Comparison of ENCODE assay signal across 24 cellular contexts in genomic region chr11:69294621-69295078, GRCh38. TPM values are rescaled to one million over a fixed set of nuclear protein-coding genes. Genes with fewer than 3 reads are reported as not detected.
DNase-seq lines count a peak whose midpoint lies in the region; ATAC-seq, FAIRE-seq and TF ChIP-seq lines count a peak whose summit lies in the region.
"Had no signal": no experiment of that assay in that cellular context is flagged by ENCODE, and none has a peak within 500 bp of the region (broad histone marks: within the 10 kb centered on the region; RNA-seq: fewer than 3 reads in every experiment).

No MANE protein-coding gene starts in this region.

- H2AFZ ChIP-seq in K562 (ENCODE audit: low read depth, low read length) = peak overlapping the region; percentile 73

- peaks cover 46 to 64% of the 10 kb centered on the region in 2 experiments for H3K4me1 ChIP-seq in K562 (replicated peaks in 1 of 2; ENCODE audit: control insufficient read depth in 2 of 2, insufficient read depth in 2 of 2, low read length in 2 of 2)

- H3K36me3 Mint-ChIP-seq in activated CD4-positive, alpha-beta T cell treated with anti-CD3 and anti-CD28 coated beads, Interleukin-2, amount 10 ng/mL, durations not matched to agents 24 days and 14 days (ENCODE audit: low read depth) = peaks cover 1% of the 10 kb centered on the region
- H3K36me3 Mint-ChIP-seq in progenitor cell of endocrine pancreas (ENCODE audit: insufficient read depth) = no peaks in the 10 kb centered on the region
- H3K36me3 Mint-ChIP-seq in activated T-helper 1 cell treated with anti-CD3 and anti-CD28 coated beads, Interleukin-12 subunit alpha, Interleukin-12 subunit beta, Interleukin-2, Interleukin-4 antibody, amounts not matched to agents 30 ng/mL and 10 ng/mL and 1 ng/mL, durations not matched to agents 14 hours and 24 hours and 36 hours (ENCODE audit: low read depth) = peaks cover 4% of the 10 kb centered on the region
- H3K36me3 Mint-ChIP-seq: mesothelial cell of epicardium had no signal

- BruUV-seq in K562 (replicated peaks; lab: Mats Ljungman, UMichigan) = no TSS peak

- no peaks in the 10 kb centered on the region for H3K9me1 ChIP-seq in K562 (ENCODE audit: control insufficient read depth, insufficient read depth, low read length)

- intact Hi-C loops in activated CD4-positive, alpha-beta T cell treated with anti-CD3 and anti-CD28 coated beads, Interleukin-2, amount 10 ng/mL, durations not matched to agents 24 days and 14 days (cut with micrococcal nuclease) = loop anchor here (5.0 kb wide), 2 partner anchors 58 to 452 kb away; partner anchors contain the start of gene CPT1A
- intact Hi-C loops in K562 (cut with micrococcal nuclease) = loop anchor here (2.0 to 10.0 kb wide), 5 partner anchors 70 to 160 kb away; no protein-coding TSS in a partner anchor
- intact Hi-C loops in activated T-helper 1 cell treated with anti-CD3 and anti-CD28 coated beads, Interleukin-12 subunit alpha, Interleukin-12 subunit beta, Interleukin-2, Interleukin-4 antibody, amounts not matched to agents 30 ng/mL and 10 ng/mL and 1 ng/mL, durations not matched to agents 14 hours and 24 hours and 36 hours (cut with micrococcal nuclease) = loop anchor here (5.0 kb wide), 2 partner anchors 58 to 192 kb away; no protein-coding TSS in a partner anchor

- peaks cover 45% of the 10 kb centered on the region for H3K4me1 Mint-ChIP-seq in activated CD4-positive, alpha-beta T cell treated with anti-CD3 and anti-CD28 coated beads, Interleukin-2, amount 10 ng/mL, durations not matched to agents 24 days and 14 days
- peaks cover 15% of the 10 kb centered on the region for H3K4me1 Mint-ChIP-seq in progenitor cell of endocrine pancreas (ENCODE audit: low read depth)
- peaks cover 41% of the 10 kb centered on the region for H3K4me1 Mint-ChIP-seq in activated T-helper 1 cell treated with anti-CD3 and anti-CD28 coated beads, Interleukin-12 subunit alpha, Interleukin-12 subunit beta, Interleukin-2, Interleukin-4 antibody, amounts not matched to agents 30 ng/mL and 10 ng/mL and 1 ng/mL, durations not matched to agents 14 hours and 24 hours and 36 hours (ENCODE audit: low read depth)

- 5% methylated on average over 8 of the region's 8 CpGs for WGBS in K562 (ENCODE audit: insufficient coverage, low coverage, missing lambda C conversion rate)

- peaks cover 5% of the 10 kb centered on the region for H3K27me3 Mint-ChIP-seq in activated CD4-positive, alpha-beta T cell treated with anti-CD3 and anti-CD28 coated beads, Interleukin-2, amount 10 ng/mL, durations not matched to agents 24 days and 14 days
- peaks cover 6% of the 10 kb centered on the region for H3K27me3 Mint-ChIP-seq in progenitor cell of endocrine pancreas
- peaks cover 6% of the 10 kb centered on the region for H3K27me3 Mint-ChIP-seq in activated T-helper 1 cell treated with anti-CD3 and anti-CD28 coated beads, Interleukin-12 subunit alpha, Interleukin-12 subunit beta, Interleukin-2, Interleukin-4 antibody, amounts not matched to agents 30 ng/mL and 10 ng/mL and 1 ng/mL, durations not matched to agents 14 hours and 24 hours and 36 hours (ENCODE audit: insufficient read depth)
- H3K27me3 Mint-ChIP-seq: activated B cell treated with CpG ODN at 0.5 μM for 24 hours; stimulated activated naive CD8-positive, alpha-beta T cell treated with anti-CD3 and anti-CD28 coated beads, Interleukin-15, Interleukin-2, amounts not matched to agents 100 ng/mL and 50 ng/mL, for 24 hours; T-helper 17 cell had no signal

- no peaks in the 10 kb centered on the region; the same call in 1 of the 2 replicates for H4K20me1 ChIP-seq in K562 (replicated peaks; ENCODE audit: control insufficient read depth, insufficient read depth, low read length)

- H3K4me2 ChIP-seq in K562 (ENCODE audit: insufficient read depth, low read length) = peak overlapping the region; percentile 97

- no peak for DNase-seq in activated CD4-positive, alpha-beta T cell treated with anti-CD3 and anti-CD28 coated beads, Interleukin-2, amount 10 ng/mL, durations not matched to agents 24 days and 14 days
- no peak for DNase-seq in activated CD4-positive, alpha-beta T cell treated with anti-CD3 and anti-CD28 coated beads for 1 hour
- DNase-seq in K562 (ENCODE audit: extremely low read depth in 1 of 4, low spot score in 3 of 4) = no peak
- no peak for DNase-seq in progenitor cell of endocrine pancreas (ENCODE audit: low spot score, unreplicated experiment)
- DNase-seq in germinal center (ENCODE audit: low spot score) = no peak
- DNase-seq in activated T-helper 1 cell treated with anti-CD3 and anti-CD28 coated beads, Interleukin-12 subunit alpha, Interleukin-12 subunit beta, Interleukin-2, Interleukin-4 antibody, amounts not matched to agents 30 ng/mL and 10 ng/mL and 1 ng/mL, durations not matched to agents 14 hours and 24 hours and 36 hours (ENCODE audit: low spot score) = no peak
- DNase-seq: activated B cell treated with CpG ODN at 0.5 μM for 24 hours, C1 segment of cervical spinal cord, NCI-H2029 treated with DMSO at 0.1 percent for 48 hours, NCI-H510A, psoas muscle, SHP77 treated with DMSO at 0.1 percent for 48 hours, T-helper 17 cell had no signal

- ATAC-seq in K562 (peak; percentile 9), GM21515 (IDR thresholded peaks at IDR 0.05; ENCODE audit: unreplicated experiment) (no peak)
- ATAC-seq: gastroesophageal sphincter, psoas muscle, T-helper 17 cell had no signal

- no peaks in the 10 kb centered on the region; the same call in 1 of the 2 replicates for H3K9me3 ChIP-seq in K562 (replicated peaks; ENCODE audit: control insufficient read depth, insufficient read depth, low read depth, low read length)
- H3K9me3 ChIP-seq: adrenal gland, gastroesophageal sphincter, psoas muscle, upper lobe of left lung had no signal

- peak overlapping the region; percentile 81 to 95 for H3K9ac ChIP-seq in K562 (ENCODE audit: insufficient read depth in 1 of 2, low read depth in 2 of 2, low read length in 2 of 2)

- H3K27me3 ChIP-seq in K562 (ENCODE audit: control insufficient read depth in 2 of 2, insufficient read depth in 2 of 2, low read length in 2 of 2) = peaks cover 0 to 3% of the 10 kb centered on the region in 2 experiments; a peak in 1 of 5 replicates
- H3K27me3 ChIP-seq: adrenal gland, upper lobe of left lung had no signal

- TF ChIP-seq RAD21 in Ishikawa (IDR thresholded peaks at IDR 0.05; ENCODE audit: low read depth) (no peak), K562 (CRISPR knock-in tag; conservative IDR thresholded peaks at IDR 0.05 in 1 of 2, IDR thresholded peaks at IDR 0.05 in 1 of 2) (no peak)

- FAIRE-seq in K562 (lab: Jason Lieb, UNC) = no peak
- FAIRE-seq: bronchial epithelial cell had no signal

- no peak for TF ChIP-seq EP300 in Ishikawa (IDR thresholded peaks at IDR 0.05; ENCODE audit: borderline replicate concordance)
- TF ChIP-seq EP300 in K562 (IDR thresholded peaks at IDR 0.05; ENCODE audit: low read length) = no peak

- no peak for TF ChIP-seq POLR2A in K562 (conservative IDR thresholded peaks at IDR 0.05)

- POLR2A ChIA-PET in K562 (lab: Yijun Ruan, JAX) = interaction anchor here (0.5 to 1.3 kb wide), 8 partner anchors 49 to 381 kb away, joined by 3 to 5 read pairs (median 4); partner anchors contain the start of gene LTO1

- TF ChIP-seq CTCF in K562 (IDR thresholded peaks at IDR 0.05 in 2 of 3, conservative IDR thresholded peaks at IDR 0.05 in 1 of 3; ENCODE audit: insufficient read depth in 2 of 3, low read depth in 1 of 3, low read length in 3 of 3) = no peak
- no peak for TF ChIP-seq CTCF in progenitor cell of endocrine pancreas (IDR thresholded peaks at IDR 0.05; ENCODE audit: unreplicated experiment)

- peak overlapping the region; percentile 69 for H3K4me3 ChIP-seq in K562
- H3K4me3 ChIP-seq: adrenal gland, gastroesophageal sphincter, psoas muscle, upper lobe of left lung had no signal

- in situ Hi-C loops in K562 (cut with MboI) = loop anchor here (5.0 kb wide), 1 partner anchor 348 kb away; the partner anchor contains the start of gene CCND1

- H3K79me2 ChIP-seq in K562 (ENCODE audit: control insufficient read depth, insufficient read depth, low read length) = peaks cover 56% of the 10 kb centered on the region

- H3K27ac ChIP-seq in K562 (ENCODE audit: extremely low read depth, low read depth, low read length) = peak overlapping the region; percentile 94
- H3K27ac ChIP-seq: adrenal gland, gastroesophageal sphincter, HL-60, psoas muscle, upper lobe of left lung had no signal

- H3K9me3 Mint-ChIP-seq in activated CD4-positive, alpha-beta T cell treated with anti-CD3 and anti-CD28 coated beads, Interleukin-2, amount 10 ng/mL, durations not matched to agents 24 days and 14 days = peaks cover 4% of the 10 kb centered on the region
- H3K9me3 Mint-ChIP-seq in progenitor cell of endocrine pancreas (ENCODE audit: low read depth) = no peaks in the 10 kb centered on the region
- H3K9me3 Mint-ChIP-seq in activated T-helper 1 cell treated with anti-CD3 and anti-CD28 coated beads, Interleukin-12 subunit alpha, Interleukin-12 subunit beta, Interleukin-2, Interleukin-4 antibody, amounts not matched to agents 30 ng/mL and 10 ng/mL and 1 ng/mL, durations not matched to agents 14 hours and 24 hours and 36 hours = peaks cover 3% of the 10 kb centered on the region
- H3K9me3 Mint-ChIP-seq: activated B cell treated with CpG ODN at 0.5 μM for 24 hours; mesothelial cell of epicardium; stimulated activated naive CD8-positive, alpha-beta T cell treated with anti-CD3 and anti-CD28 coated beads, Interleukin-15, Interleukin-2, amounts not matched to agents 100 ng/mL and 50 ng/mL, for 24 hours had no signal

- H3K4me3 Mint-ChIP-seq in activated CD4-positive, alpha-beta T cell treated with anti-CD3 and anti-CD28 coated beads, Interleukin-2, amount 10 ng/mL, durations not matched to agents 24 days and 14 days = no peak overlapping the region
- no peak overlapping the region for H3K4me3 Mint-ChIP-seq in progenitor cell of endocrine pancreas (ENCODE audit: low read depth)
- H3K4me3 Mint-ChIP-seq in activated T-helper 1 cell treated with anti-CD3 and anti-CD28 coated beads, Interleukin-12 subunit alpha, Interleukin-12 subunit beta, Interleukin-2, Interleukin-4 antibody, amounts not matched to agents 30 ng/mL and 10 ng/mL and 1 ng/mL, durations not matched to agents 14 hours and 24 hours and 36 hours = no peak overlapping the region
- H3K4me3 Mint-ChIP-seq: mesothelial cell of epicardium; stimulated activated naive CD8-positive, alpha-beta T cell treated with anti-CD3 and anti-CD28 coated beads, Interleukin-15, Interleukin-2, amounts not matched to agents 100 ng/mL and 50 ng/mL, for 24 hours had no signal

- CTCF ChIA-PET in K562 (lab: Yijun Ruan, JAX; ENCODE audit: low intra/inter-chr PET ratio) = no interaction called here

- peak overlapping the region; percentile 38 for H3K27ac Mint-ChIP-seq in activated CD4-positive, alpha-beta T cell treated with anti-CD3 and anti-CD28 coated beads, Interleukin-2, amount 10 ng/mL, durations not matched to agents 24 days and 14 days
- H3K27ac Mint-ChIP-seq in progenitor cell of endocrine pancreas = peak overlapping the region; percentile 15
- H3K27ac Mint-ChIP-seq in activated T-helper 1 cell treated with anti-CD3 and anti-CD28 coated beads, Interleukin-12 subunit alpha, Interleukin-12 subunit beta, Interleukin-2, Interleukin-4 antibody, amounts not matched to agents 30 ng/mL and 10 ng/mL and 1 ng/mL, durations not matched to agents 14 hours and 24 hours and 36 hours = no peak overlapping the region
- H3K27ac Mint-ChIP-seq: mesothelial cell of epicardium had no signal

- peaks cover 15% of the 10 kb centered on the region for H3K36me3 ChIP-seq in K562 (ENCODE audit: control insufficient read depth, insufficient read depth, low read length)
- H3K36me3 ChIP-seq: adrenal gland, gastroesophageal sphincter, upper lobe of left lung had no signal

RNA-seq across cellular contexts. Expression of gene MYEOV, which starts 0.7 kb away (rescaled TPM):
- 0.21 and 0.83 TPM in 2 replicates for total RNA-seq in activated CD4-positive, alpha-beta T cell treated with anti-CD3 and anti-CD28 coated beads, Interleukin-2, amount 10 ng/mL, durations not matched to agents 24 days and 14 days
- 153 and 334 TPM in 2 replicates for total RNA-seq in K562 (2011; cell fraction: chromatin; rRNA removed; ENCODE audit: low replicate concordance)
- total RNA-seq in K562 (2011; cell fraction: nucleolus; rRNA removed) = 281 and 292 TPM in 2 replicates
- 180 and 211 TPM in 2 replicates for total RNA-seq in K562 (2011; cell fraction: nucleoplasm; rRNA removed)
- total RNA-seq in K562 (2014; rRNA removed) = 29.5 and 33.6 TPM in 2 replicates
- total RNA-seq in K562 (2014; rRNA removed; fragmentation: Illumina TruSeq; extraction: Trizol) = 29.7 and 32.2 TPM in 2 replicates
- 26.1 and 28.1 TPM in 2 replicates for total RNA-seq in K562 (2015; rRNA removed; fragmentation: Illumina TruSeq; extraction: Trizol)
- total RNA-seq in K562 (2021) = 77.7 and 92.3 TPM in 2 replicates
- 133 TPM in 2 replicates for polyA plus RNA-seq in K562 (2011; rRNA removed)
- polyA plus RNA-seq in K562 (2011; cell fraction: cytosol; rRNA removed) = 96.6 and 154 TPM in 2 replicates
- polyA plus RNA-seq in K562 (2011; cell fraction: nucleus; rRNA removed) = 301 and 457 TPM in 2 replicates
- 69.0 and 89.1 TPM in 2 replicates for polyA plus RNA-seq in K562 (2012)
- polyA plus RNA-seq in K562 (2014; fragmentation: Illumina TruSeq; extraction: Trizol) = 68.2 and 86.9 TPM in 2 replicates
- 10 to 100 TPM; 10.2 to 11.5 TPM for polyA plus RNA-seq in K562 (2014; fragmentation: Nextera tagmentation; extraction: Ambion mirVana)
- polyA plus RNA-seq in K562 (2014; rRNA removed) = 80.9 and 87.6 TPM in 2 replicates
- 48.1 and 73.1 TPM in 2 replicates for polyA minus RNA-seq in K562 (2011; rRNA and poly(A)+ RNA removed)
- 38.3 and 45.9 TPM in 2 replicates for polyA minus RNA-seq in K562 (2011; cell fraction: cytosol; rRNA and poly(A)+ RNA removed)
- 87.9 and 158 TPM in 2 replicates for polyA minus RNA-seq in K562 (2011; cell fraction: nucleus; rRNA and poly(A)+ RNA removed)
- 0.14 TPM in 1 of 2 replicates, not detected in the other for total RNA-seq in progenitor cell of endocrine pancreas
- total RNA-seq in activated T-helper 1 cell treated with anti-CD3 and anti-CD28 coated beads, Interleukin-12 subunit alpha, Interleukin-12 subunit beta, Interleukin-2, Interleukin-4 antibody, amounts not matched to agents 30 ng/mL and 10 ng/mL and 1 ng/mL, durations not matched to agents 14 hours and 24 hours and 36 hours = 0.93 and 1.9 TPM in 2 replicates
- total RNA-seq: gastroesophageal sphincter, skeletal muscle tissue had no signal
- polyA plus RNA-seq: neural cell had no signal
